19 cellular contexts compared by ENCODE assay signal in genomic region chr19:29588095-29588494, GRCh38. TPM values are rescaled to one million over a fixed set of nuclear protein-coding genes. Genes with fewer than 3 reads are reported as not detected.
DNase-seq lines count a peak whose midpoint lies in the region; ATAC-seq lines count a peak whose summit lies in the region.
"Had no signal": no experiment of that assay in that cellular context is flagged by ENCODE, and none has a peak within 500 bp of the region (broad histone marks: within the 10 kb centered on the region; RNA-seq: fewer than 3 reads in every experiment).

No MANE protein-coding gene starts in this region.

- no peak for ATAC-seq in activated CD8-positive, alpha-beta memory T cell treated with anti-CD3 and anti-CD28 coated beads, Interleukin-2, amount 10 ng/mL, durations not matched to agents 7 days and 5 days
- no peak for ATAC-seq in stimulated activated effector memory CD8-positive, alpha-beta T cell treated with anti-CD3 and anti-CD28 coated beads, Interleukin-12 subunit alpha, Interleukin-12 subunit beta, amount 100 ng/mL, for 72 hours
- ATAC-seq in HG02938 (IDR thresholded peaks at IDR 0.05; ENCODE audit: unreplicated experiment): no peak
- no peak for ATAC-seq in HG03521 (IDR thresholded peaks at IDR 0.05; ENCODE audit: unreplicated experiment)
- ATAC-seq: HCT116, HepG2 had no signal

- no peak overlapping the region for H3K4me3 Mint-ChIP-seq in T-helper 2 cell treated with Interferon-gamma antibody and Interleukin-4, amounts not matched to agents 5 μg/mL and 100 μg/mL, for 36 hours
- peak overlapping the region; percentile 6 for H3K4me3 Mint-ChIP-seq in activated CD8-positive, alpha-beta memory T cell treated with anti-CD3 and anti-CD28 coated beads, Interleukin-2, amount 10 ng/mL, durations not matched to agents 7 days and 5 days
- H3K4me3 Mint-ChIP-seq in activated T-helper 1 cell treated with anti-CD3 and anti-CD28 coated beads, Interleukin-12 subunit alpha, Interleukin-12 subunit beta, Interleukin-2, Interleukin-4 antibody, amounts not matched to agents 30 ng/mL and 10 ng/mL and 1 ng/mL, durations not matched to agents 14 hours and 24 hours and 36 hours: no peak overlapping the region
- no peak overlapping the region for H3K4me3 Mint-ChIP-seq in stimulated activated effector memory CD8-positive, alpha-beta T cell treated with anti-CD3 and anti-CD28 coated beads, Interleukin-12 subunit alpha, Interleukin-12 subunit beta, amount 100 ng/mL, for 72 hours

- H3K9me3 Mint-ChIP-seq in T-helper 2 cell treated with Interferon-gamma antibody and Interleukin-4, amounts not matched to agents 5 μg/mL and 100 μg/mL, for 36 hours: peaks cover 4% of the 10 kb centered on the region
- peaks cover 3% of the 10 kb centered on the region for H3K9me3 Mint-ChIP-seq in activated CD8-positive, alpha-beta memory T cell treated with anti-CD3 and anti-CD28 coated beads, Interleukin-2, amount 10 ng/mL, durations not matched to agents 7 days and 5 days (ENCODE audit: low read depth)
- H3K9me3 Mint-ChIP-seq in activated T-helper 1 cell treated with anti-CD3 and anti-CD28 coated beads, Interleukin-12 subunit alpha, Interleukin-12 subunit beta, Interleukin-2, Interleukin-4 antibody, amounts not matched to agents 30 ng/mL and 10 ng/mL and 1 ng/mL, durations not matched to agents 14 hours and 24 hours and 36 hours: peaks cover 10% of the 10 kb centered on the region
- H3K9me3 Mint-ChIP-seq in stimulated activated effector memory CD8-positive, alpha-beta T cell treated with anti-CD3 and anti-CD28 coated beads, Interleukin-12 subunit alpha, Interleukin-12 subunit beta, amount 100 ng/mL, for 72 hours: peaks cover 2% of the 10 kb centered on the region

- H3K36me3 Mint-ChIP-seq in T-helper 2 cell treated with Interferon-gamma antibody and Interleukin-4, amounts not matched to agents 5 μg/mL and 100 μg/mL, for 36 hours (ENCODE audit: low read depth): no peaks in the 10 kb centered on the region
- no peaks in the 10 kb centered on the region for H3K36me3 Mint-ChIP-seq in activated CD8-positive, alpha-beta memory T cell treated with anti-CD3 and anti-CD28 coated beads, Interleukin-2, amount 10 ng/mL, durations not matched to agents 7 days and 5 days
- no peaks in the 10 kb centered on the region for H3K36me3 Mint-ChIP-seq in activated T-helper 1 cell treated with anti-CD3 and anti-CD28 coated beads, Interleukin-12 subunit alpha, Interleukin-12 subunit beta, Interleukin-2, Interleukin-4 antibody, amounts not matched to agents 30 ng/mL and 10 ng/mL and 1 ng/mL, durations not matched to agents 14 hours and 24 hours and 36 hours (ENCODE audit: low read depth)
- peaks cover 6% of the 10 kb centered on the region for H3K36me3 Mint-ChIP-seq in stimulated activated effector memory CD8-positive, alpha-beta T cell treated with anti-CD3 and anti-CD28 coated beads, Interleukin-12 subunit alpha, Interleukin-12 subunit beta, amount 100 ng/mL, for 72 hours

- peak overlapping the region; percentile 65 for H3K27ac Mint-ChIP-seq in T-helper 2 cell treated with Interferon-gamma antibody and Interleukin-4, amounts not matched to agents 5 μg/mL and 100 μg/mL, for 36 hours
- H3K27ac Mint-ChIP-seq in activated CD8-positive, alpha-beta memory T cell treated with anti-CD3 and anti-CD28 coated beads, Interleukin-2, amount 10 ng/mL, durations not matched to agents 7 days and 5 days: peak overlapping the region; percentile 85
- peak overlapping the region; percentile 69 for H3K27ac Mint-ChIP-seq in activated T-helper 1 cell treated with anti-CD3 and anti-CD28 coated beads, Interleukin-12 subunit alpha, Interleukin-12 subunit beta, Interleukin-2, Interleukin-4 antibody, amounts not matched to agents 30 ng/mL and 10 ng/mL and 1 ng/mL, durations not matched to agents 14 hours and 24 hours and 36 hours
- peak overlapping the region; percentile 44 for H3K27ac Mint-ChIP-seq in stimulated activated effector memory CD8-positive, alpha-beta T cell treated with anti-CD3 and anti-CD28 coated beads, Interleukin-12 subunit alpha, Interleukin-12 subunit beta, amount 100 ng/mL, for 72 hours

- intact Hi-C loops in activated T-helper 1 cell treated with anti-CD3 and anti-CD28 coated beads, Interleukin-12 subunit alpha, Interleukin-12 subunit beta, Interleukin-2, Interleukin-4 antibody, amounts not matched to agents 30 ng/mL and 10 ng/mL and 1 ng/mL, durations not matched to agents 14 hours and 24 hours and 36 hours (cut with micrococcal nuclease): loop anchor here (5.0 to 10.0 kb wide), 3 partner anchors 247 to 1627 kb away; partner anchors contain the start of gene UQCRFS1

- peaks cover 25% of the 10 kb centered on the region for H3K27me3 Mint-ChIP-seq in T-helper 2 cell treated with Interferon-gamma antibody and Interleukin-4, amounts not matched to agents 5 μg/mL and 100 μg/mL, for 36 hours (ENCODE audit: low read depth)
- peaks cover 40% of the 10 kb centered on the region for H3K27me3 Mint-ChIP-seq in activated CD8-positive, alpha-beta memory T cell treated with anti-CD3 and anti-CD28 coated beads, Interleukin-2, amount 10 ng/mL, durations not matched to agents 7 days and 5 days
- peaks cover 3% of the 10 kb centered on the region for H3K27me3 Mint-ChIP-seq in activated T-helper 1 cell treated with anti-CD3 and anti-CD28 coated beads, Interleukin-12 subunit alpha, Interleukin-12 subunit beta, Interleukin-2, Interleukin-4 antibody, amounts not matched to agents 30 ng/mL and 10 ng/mL and 1 ng/mL, durations not matched to agents 14 hours and 24 hours and 36 hours (ENCODE audit: insufficient read depth)

- no peak for DNase-seq in T-helper 2 cell treated with Interferon-gamma antibody and Interleukin-4, amounts not matched to agents 5 μg/mL and 100 μg/mL, for 36 hours (ENCODE audit: low spot score)
- no peak for DNase-seq in T-helper 2 cell
- no peak for DNase-seq in activated CD8-positive, alpha-beta memory T cell treated with anti-CD3 and anti-CD28 coated beads, Interleukin-2, amount 10 ng/mL, durations not matched to agents 7 days and 5 days
- DNase-seq in activated CD8-positive, alpha-beta memory T cell treated with anti-CD3 and anti-CD28 coated beads, Interleukin-2, amount 50 U/mL, for 48 hours: no peak
- no peak for DNase-seq in activated T-helper 1 cell treated with anti-CD3 and anti-CD28 coated beads, Interleukin-12 subunit alpha, Interleukin-12 subunit beta, Interleukin-2, Interleukin-4 antibody, amounts not matched to agents 30 ng/mL and 10 ng/mL and 1 ng/mL, durations not matched to agents 14 hours and 24 hours and 36 hours (ENCODE audit: low spot score)
- no peak for DNase-seq in stimulated activated effector memory CD8-positive, alpha-beta T cell treated with anti-CD3 and anti-CD28 coated beads, Interleukin-12 subunit alpha, Interleukin-12 subunit beta, amount 100 ng/mL, for 72 hours (ENCODE audit: low spot score in 2 of 2)
- DNase-seq: 8988T, MG63, NCI-H1105 treated with DMSO at 0.1 percent for 48 hours, NCI-H146, NCI-H1930, NCI-H446, NCI-H524 treated with DMSO at 0.1 percent for 48 hours, NCI-H774, SIG-M5 had no signal

- peaks cover 28% of the 10 kb centered on the region for H3K4me1 Mint-ChIP-seq in T-helper 2 cell treated with Interferon-gamma antibody and Interleukin-4, amounts not matched to agents 5 μg/mL and 100 μg/mL, for 36 hours (ENCODE audit: low read depth)
- H3K4me1 Mint-ChIP-seq in activated CD8-positive, alpha-beta memory T cell treated with anti-CD3 and anti-CD28 coated beads, Interleukin-2, amount 10 ng/mL, durations not matched to agents 7 days and 5 days: peaks cover 42% of the 10 kb centered on the region
- peaks cover 53% of the 10 kb centered on the region for H3K4me1 Mint-ChIP-seq in activated T-helper 1 cell treated with anti-CD3 and anti-CD28 coated beads, Interleukin-12 subunit alpha, Interleukin-12 subunit beta, Interleukin-2, Interleukin-4 antibody, amounts not matched to agents 30 ng/mL and 10 ng/mL and 1 ng/mL, durations not matched to agents 14 hours and 24 hours and 36 hours (ENCODE audit: low read depth)
- H3K4me1 Mint-ChIP-seq in stimulated activated effector memory CD8-positive, alpha-beta T cell treated with anti-CD3 and anti-CD28 coated beads, Interleukin-12 subunit alpha, Interleukin-12 subunit beta, amount 100 ng/mL, for 72 hours: peaks cover 27% of the 10 kb centered on the region

- CTCF ChIA-PET in activated CD8-positive, alpha-beta memory T cell treated with anti-CD3 and anti-CD28 coated beads, Interleukin-2, amount 10 ng/mL, durations not matched to agents 7 days and 5 days (lab: Charles Lee): interaction anchor here (1.0 to 2.4 kb wide), 5 partner anchors 12 to 78 kb away, joined by 3 to 12 read pairs (median 4); partner anchors contain the start of genes PLEKHF1 and POP4

RNA-seq across cellular contexts. Expression of gene POP4, which starts 18.0 kb away (rescaled TPM):
- total RNA-seq in activated CD8-positive, alpha-beta memory T cell treated with anti-CD3 and anti-CD28 coated beads, Interleukin-2, amount 10 ng/mL, durations not matched to agents 7 days and 5 days: 100 to 1,000 TPM in 1 of 2 experiments, 10 to 100 TPM in 1; 96.6 to 106 TPM
- 115 and 119 TPM in 2 replicates for total RNA-seq in activated T-helper 1 cell treated with anti-CD3 and anti-CD28 coated beads, Interleukin-12 subunit alpha, Interleukin-12 subunit beta, Interleukin-2, Interleukin-4 antibody, amounts not matched to agents 30 ng/mL and 10 ng/mL and 1 ng/mL, durations not matched to agents 14 hours and 24 hours and 36 hours
